ENCODE assay signal across 10 cellular contexts in the genomic region with DNA sequence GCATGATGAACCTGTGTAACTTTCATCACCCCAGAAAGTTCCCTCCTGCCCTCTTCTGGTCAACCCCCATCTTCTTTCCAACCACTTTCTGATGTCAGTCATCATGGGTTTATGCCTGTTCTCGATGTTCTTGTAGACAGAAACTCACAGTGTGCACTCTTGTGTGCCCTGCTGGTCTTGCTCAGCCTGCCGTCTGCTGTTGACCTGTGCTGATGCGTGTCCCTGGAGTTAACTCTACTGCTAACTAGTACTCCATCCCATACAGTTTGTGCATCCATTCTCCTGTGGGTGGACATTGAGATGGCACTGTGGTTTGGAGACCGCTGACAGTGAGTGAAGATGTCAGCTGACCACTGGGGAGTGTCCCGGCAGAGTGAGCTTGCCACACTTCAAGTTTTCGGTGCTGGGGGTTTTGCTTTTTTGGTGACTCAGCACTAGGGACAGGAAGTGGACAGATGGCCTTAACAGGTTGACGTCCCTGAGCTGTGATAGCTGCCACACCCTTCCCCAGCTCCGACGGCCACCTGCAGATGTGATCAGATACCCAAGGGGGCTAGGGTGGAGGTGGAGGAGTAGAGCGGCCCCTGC. TPM values are rescaled to one million over a fixed set of nuclear protein-coding genes. Genes with fewer than 3 reads are reported as not detected.
A peak's percentile ranks its signal among the peaks of the same experiment; 100 is the strongest.
DNase-seq lines count a peak whose midpoint lies in the region; ATAC-seq and TF ChIP-seq lines count a peak whose summit lies in the region.
"Had no signal": no experiment of that assay in that cellular context is flagged by ENCODE, and none has a peak within 500 bp of the region (broad histone marks: within the 10 kb centered on the region; RNA-seq: fewer than 3 reads in every experiment).

No MANE protein-coding gene starts in this region.

- TF ChIP-seq CTCF in coronary artery (IDR thresholded peaks at IDR 0.05) = no peak
- TF ChIP-seq CTCF in mammary epithelial cell (conservative IDR thresholded peaks at IDR 0.05 in 1 of 2, IDR thresholded peaks at IDR 0.05 in 1 of 2; ENCODE audit: extremely low read depth in 1 of 2, insufficient read depth in 1 of 2, low read depth in 1 of 2, low read length in 2 of 2) = no peak
- TF ChIP-seq CTCF in ovary (IDR thresholded peaks at IDR 0.05) = no peak

- no peaks in the 10 kb centered on the region for H4K20me1 ChIP-seq in mammary epithelial cell (ENCODE audit: insufficient read depth, low read length)

- CTCF ChIA-PET in mammary epithelial cell (lab: Charles Lee; ENCODE audit: low non-redundant PET) = no interaction called here

- no peaks in the 10 kb centered on the region for H3K9me3 ChIP-seq in mammary epithelial cell (replicated peaks; ENCODE audit: insufficient read depth, low read length)
- no peaks in the 10 kb centered on the region for H3K9me3 ChIP-seq in ovary

- WGBS in mammary epithelial cell (ENCODE audit: low coverage, missing lambda C conversion rate) = 92% methylated on average over 8 of the region's 10 CpGs
- 92 to 97% (median 92%) methylated on average over 10 of the region's 10 CpGs for WGBS in ovary, 3 donors

- no peak overlapping the region for H3K4me2 ChIP-seq in mammary epithelial cell (ENCODE audit: insufficient read depth, low read depth, low read length)

- H3K27me3 ChIP-seq in mammary epithelial cell (ENCODE audit: insufficient read depth, low read length) (no peaks in the 10 kb centered on the region), ovary (no peaks in the 10 kb centered on the region)

- H3K4me1 ChIP-seq in mammary epithelial cell (ENCODE audit: insufficient read depth, low read length) (peaks cover 18% of the 10 kb centered on the region), ovary (ENCODE audit: insufficient read depth) (peaks cover 1% of the 10 kb centered on the region)

- no peaks in the 10 kb centered on the region for H3K36me3 ChIP-seq in mammary epithelial cell (ENCODE audit: insufficient read depth, low read length)
- no peaks in the 10 kb centered on the region for H3K36me3 ChIP-seq in ovary

- peaks cover 11% of the 10 kb centered on the region for H3K79me2 ChIP-seq in mammary epithelial cell (ENCODE audit: insufficient read depth, low read length)

- no peak overlapping the region for H3K9ac ChIP-seq in mammary epithelial cell (ENCODE audit: insufficient read depth, low read length)

- TF ChIP-seq EP300 in ovary (IDR thresholded peaks at IDR 0.05) = no peak

- BruUV-seq in mammary epithelial cell (replicated peaks; lab: Mats Ljungman, UMichigan) = no TSS peak

- intact Hi-C loops in mammary epithelial cell (cut with micrococcal nuclease) (loop anchor here (5.0 kb wide), 2 partner anchors 63 to 163 kb away; no protein-coding TSS in a partner anchor), ovary (cut with DNase I) (no loop called here)

- dilution Hi-C loops in mammary epithelial cell (cut with HindIII; ENCODE audit: low sequenced_read_pairs) = no loop called here

- no peak for TF ChIP-seq POLR2A in GM18505 (IDR thresholded peaks at IDR 0.05; ENCODE audit: borderline replicate concordance, extremely low read depth, insufficient read depth, insufficient read length)
- TF ChIP-seq POLR2A in ovary (IDR thresholded peaks at IDR 0.05) = no peak

- no peak overlapping the region for H2AFZ ChIP-seq in mammary epithelial cell (ENCODE audit: low read depth, low read length)

- DNase-seq in coronary artery (ENCODE audit: low spot score) = peak; percentile 64
- no peak for DNase-seq in mammary epithelial cell
- DNase-seq in NCI-H526 treated with DMSO at 0.1 percent for 48 hours (lab: John Stamatoyannopoulos, UW) = no peak
- DNase-seq in ovary = no peak
- no peak for DNase-seq in AG20443 (ENCODE audit: low spot score)
- DNase-seq: activated T-cell treated with anti-CD3 and anti-CD28 coated beads, Interleukin-2, amount 50 U/mL, for 48 hours; NCI-H2171 had no signal

- in situ Hi-C loops in mammary epithelial cell (cut with MboI; ENCODE audit: low sequenced_read_pairs in 2 of 2) = no loop called here

- no peak overlapping the region for H3K27ac ChIP-seq in coronary artery
- no peak overlapping the region for H3K27ac ChIP-seq in mammary epithelial cell (ENCODE audit: insufficient read depth, low read depth, low read length)
- no peak overlapping the region for H3K27ac ChIP-seq in ovary

- ATAC-seq in GM18505 (IDR thresholded peaks at IDR 0.05; ENCODE audit: unreplicated experiment) (peak; percentile 57), GM21381 (IDR thresholded peaks at IDR 0.05; ENCODE audit: unreplicated experiment) (peak; percentile 58), HG03135 (IDR thresholded peaks at IDR 0.05; ENCODE audit: unreplicated experiment) (peak; percentile 55)

- H3K4me3 ChIP-seq in coronary artery (no peak overlapping the region), mammary epithelial cell (replicated peaks in 1 of 3; ENCODE audit: insufficient read depth in 1 of 3, low read depth in 2 of 3, low read length in 3 of 3) (no peak overlapping the region), ovary (no peak overlapping the region)

RNA-seq across cellular contexts. Expression of a gene that starts 14.8 kb away (rescaled TPM):
- 10 to 100 TPM; 15.6 to 16.3 TPM for total RNA-seq in mammary epithelial cell
- 3.6 TPM for polyA plus RNA-seq in mammary epithelial cell
- polyA minus RNA-seq in mammary epithelial cell = 0.93 TPM
- total RNA-seq in ovary = 1 to 10 TPM; 3.0 to 6.6 (median 5.3) TPM
- 1 to 10 TPM; 3.2 to 3.9 TPM for polyA plus RNA-seq in ovary
